In genomic region chr10:124180044-124180745, GRCh38 we compare ENCODE assay signal across 14 cellular contexts.
DNase-seq lines count a peak whose midpoint lies in the region; ATAC-seq and TF ChIP-seq lines count a peak whose summit lies in the region.
"Had no signal": no experiment of that assay in that cellular context is flagged by ENCODE, and none has a peak within 500 bp of the region (broad histone marks: within the 10 kb centered on the region; RNA-seq: fewer than 3 reads in every experiment).

No MANE protein-coding gene starts in this region.

- no peaks in the 10 kb centered on the region for H3K36me3 ChIP-seq in gastrocnemius medialis
- H3K36me3 ChIP-seq: BLaER1 treated with 17β-estradiol and CSF1 and Interleukin-3, amounts not matched to agents 10 nM and 100 nM had no signal

- no peaks in the 10 kb centered on the region for H3K27me3 ChIP-seq in gastrocnemius medialis
- H3K27me3 ChIP-seq: BLaER1 treated with 17β-estradiol and CSF1 and Interleukin-3, amounts not matched to agents 10 nM and 100 nM had no signal

- H3K4me1 Mint-ChIP-seq in activated CD8-positive, alpha-beta memory T cell treated with anti-CD3 and anti-CD28 coated beads, Interleukin-2, amount 10 ng/mL, durations not matched to agents 7 days and 5 days = peaks cover 14% of the 10 kb centered on the region
- H3K4me1 Mint-ChIP-seq in osteocyte (ENCODE audit: unreplicated experiment) (peaks cover 33% of the 10 kb centered on the region), Calu3 (ENCODE audit: low read depth, unreplicated experiment) (no peaks in the 10 kb centered on the region)
- H3K4me1 Mint-ChIP-seq: CD4-positive, CD25-positive, alpha-beta regulatory T cell had no signal

- intact Hi-C loops in gastrocnemius medialis (cut with DNase I; ENCODE audit: low total_unique reads) = no loop called here
- intact Hi-C loops in Calu3 (cut with micrococcal nuclease; ENCODE audit: unreplicated experiment) = no loop called here

- ATAC-seq in activated CD8-positive, alpha-beta memory T cell treated with anti-CD3 and anti-CD28 coated beads, Interleukin-2, amount 10 ng/mL, durations not matched to agents 7 days and 5 days = no peak
- ATAC-seq in left lobe of liver (no peak), gastrocnemius medialis (no peak)

- no TSS peak for BruUV-seq in Calu3 (replicated peaks; lab: Mats Ljungman, UMichigan)

- no peak overlapping the region for H3K27ac Mint-ChIP-seq in activated CD8-positive, alpha-beta memory T cell treated with anti-CD3 and anti-CD28 coated beads, Interleukin-2, amount 10 ng/mL, durations not matched to agents 7 days and 5 days
- H3K27ac Mint-ChIP-seq in osteocyte (ENCODE audit: unreplicated experiment) = no peak overlapping the region
- H3K27ac Mint-ChIP-seq in Calu3 (ENCODE audit: unreplicated experiment) = no peak overlapping the region
- H3K27ac Mint-ChIP-seq: CD4-positive, CD25-positive, alpha-beta regulatory T cell; H9 had no signal

- no peaks in the 10 kb centered on the region for H3K27me3 Mint-ChIP-seq in activated CD8-positive, alpha-beta memory T cell treated with anti-CD3 and anti-CD28 coated beads, Interleukin-2, amount 10 ng/mL, durations not matched to agents 7 days and 5 days
- H3K27me3 Mint-ChIP-seq in osteocyte (ENCODE audit: unreplicated experiment) (no peaks in the 10 kb centered on the region), Calu3 (ENCODE audit: unreplicated experiment) (no peaks in the 10 kb centered on the region)

- peak; percentile 36 for DNase-seq in activated CD8-positive, alpha-beta memory T cell treated with anti-CD3 and anti-CD28 coated beads, Interleukin-2, amount 10 ng/mL, durations not matched to agents 7 days and 5 days
- DNase-seq in activated CD8-positive, alpha-beta memory T cell treated with anti-CD3 and anti-CD28 coated beads, Interleukin-2, amount 50 U/mL, for 4 hours = no peak
- DNase-seq in left lobe of liver (ENCODE audit: low spot score) (peak; percentile 11), osteocyte (ENCODE audit: extremely low spot score, unreplicated experiment) (peak; percentile 48), gastrocnemius medialis (no peak), Calu3 (no peak), cortex of kidney (lab: John Stamatoyannopoulos, UW) (no peak)
- DNase-seq: AML-193; CD4-positive, CD25-positive, alpha-beta regulatory T cell; DMS 273 treated with DMSO at 0.1 percent for 48 hours; GOT3; H9 had no signal

- H3K4me1 ChIP-seq in gastrocnemius medialis = peaks cover 0 to 15% of the 10 kb centered on the region in 2 donors

- no peak overlapping the region for H3K27ac ChIP-seq in gastrocnemius medialis
- H3K27ac ChIP-seq: 22Rv1; BLaER1 treated with 17β-estradiol and CSF1 and Interleukin-3, amounts not matched to agents 10 nM and 100 nM had no signal

- no peak overlapping the region for H3K4me3 ChIP-seq in gastrocnemius medialis
- H3K4me3 ChIP-seq: BLaER1 treated with 17β-estradiol and CSF1 and Interleukin-3, amounts not matched to agents 10 nM and 100 nM had no signal

- H3K4me3 Mint-ChIP-seq in activated CD8-positive, alpha-beta memory T cell treated with anti-CD3 and anti-CD28 coated beads, Interleukin-2, amount 10 ng/mL, durations not matched to agents 7 days and 5 days = no peak overlapping the region
- H3K4me3 Mint-ChIP-seq in osteocyte (ENCODE audit: unreplicated experiment) (no peak overlapping the region), Calu3 (ENCODE audit: low read depth, unreplicated experiment) (no peak overlapping the region)
- H3K4me3 Mint-ChIP-seq: H9 had no signal

- no peaks in the 10 kb centered on the region for H3K9me3 Mint-ChIP-seq in activated CD8-positive, alpha-beta memory T cell treated with anti-CD3 and anti-CD28 coated beads, Interleukin-2, amount 10 ng/mL, durations not matched to agents 7 days and 5 days (ENCODE audit: low read depth)
- H3K9me3 Mint-ChIP-seq in osteocyte (ENCODE audit: unreplicated experiment) (no peaks in the 10 kb centered on the region), Calu3 (ENCODE audit: low read depth, unreplicated experiment) (no peaks in the 10 kb centered on the region)
- H3K9me3 Mint-ChIP-seq: H9 had no signal

- CTCF ChIA-PET in activated CD8-positive, alpha-beta memory T cell treated with anti-CD3 and anti-CD28 coated beads, Interleukin-2, amount 10 ng/mL, durations not matched to agents 7 days and 5 days (lab: Charles Lee) = no interaction called here
- CTCF ChIA-PET in Calu3 (lab: Charles Lee) = no interaction called here

- in situ Hi-C loops in gastrocnemius medialis (cut with MboI; ENCODE audit: low sequenced_read_pairs in 4 of 4) = no loop called here

- TF ChIP-seq POLR2A in gastrocnemius medialis (IDR thresholded peaks at IDR 0.05) = no peak

- no peak for TF ChIP-seq CTCF in osteocyte (IDR thresholded peaks at IDR 0.05)
- TF ChIP-seq CTCF in gastrocnemius medialis (IDR thresholded peaks at IDR 0.05 in 4 of 5, conservative IDR thresholded peaks at IDR 0.05 in 1 of 5) = no peak
- no peak for TF ChIP-seq CTCF in Calu3 (IDR thresholded peaks at IDR 0.05; ENCODE audit: unreplicated experiment)

- no peaks in the 10 kb centered on the region for H3K9me3 ChIP-seq in gastrocnemius medialis
- H3K9me3 ChIP-seq: BLaER1 treated with 17β-estradiol and CSF1 and Interleukin-3, amounts not matched to agents 10 nM and 100 nM had no signal

- H3K36me3 Mint-ChIP-seq in activated CD8-positive, alpha-beta memory T cell treated with anti-CD3 and anti-CD28 coated beads, Interleukin-2, amount 10 ng/mL, durations not matched to agents 7 days and 5 days = no peaks in the 10 kb centered on the region
- H3K36me3 Mint-ChIP-seq in osteocyte (ENCODE audit: unreplicated experiment) (no peaks in the 10 kb centered on the region), Calu3 (ENCODE audit: insufficient read depth, unreplicated experiment) (no peaks in the 10 kb centered on the region)
- H3K36me3 Mint-ChIP-seq: CD4-positive, CD25-positive, alpha-beta regulatory T cell had no signal

Comparison
In these comparisons a context has a peak if more than half of its experiments do, and no peak if none do; other contexts are left out.
1. DNase-seq: peak in activated CD8-positive, alpha-beta memory T cell treated with anti-CD3 and anti-CD28 coated beads, Interleukin-2, amount 10 ng/mL, durations not matched to agents 7 days and 5 days (single experiment), left lobe of liver (single experiment) and osteocyte (single experiment); none in activated CD8-positive, alpha-beta memory T cell treated with anti-CD3 and anti-CD28 coated beads, Interleukin-2, amount 50 U/mL, for 4 hours (single experiment), gastrocnemius medialis (0 of 2), Calu3 (single experiment) and cortex of kidney (single experiment).